8 cellular contexts compared by ENCODE assay signal in the genomic region with DNA sequence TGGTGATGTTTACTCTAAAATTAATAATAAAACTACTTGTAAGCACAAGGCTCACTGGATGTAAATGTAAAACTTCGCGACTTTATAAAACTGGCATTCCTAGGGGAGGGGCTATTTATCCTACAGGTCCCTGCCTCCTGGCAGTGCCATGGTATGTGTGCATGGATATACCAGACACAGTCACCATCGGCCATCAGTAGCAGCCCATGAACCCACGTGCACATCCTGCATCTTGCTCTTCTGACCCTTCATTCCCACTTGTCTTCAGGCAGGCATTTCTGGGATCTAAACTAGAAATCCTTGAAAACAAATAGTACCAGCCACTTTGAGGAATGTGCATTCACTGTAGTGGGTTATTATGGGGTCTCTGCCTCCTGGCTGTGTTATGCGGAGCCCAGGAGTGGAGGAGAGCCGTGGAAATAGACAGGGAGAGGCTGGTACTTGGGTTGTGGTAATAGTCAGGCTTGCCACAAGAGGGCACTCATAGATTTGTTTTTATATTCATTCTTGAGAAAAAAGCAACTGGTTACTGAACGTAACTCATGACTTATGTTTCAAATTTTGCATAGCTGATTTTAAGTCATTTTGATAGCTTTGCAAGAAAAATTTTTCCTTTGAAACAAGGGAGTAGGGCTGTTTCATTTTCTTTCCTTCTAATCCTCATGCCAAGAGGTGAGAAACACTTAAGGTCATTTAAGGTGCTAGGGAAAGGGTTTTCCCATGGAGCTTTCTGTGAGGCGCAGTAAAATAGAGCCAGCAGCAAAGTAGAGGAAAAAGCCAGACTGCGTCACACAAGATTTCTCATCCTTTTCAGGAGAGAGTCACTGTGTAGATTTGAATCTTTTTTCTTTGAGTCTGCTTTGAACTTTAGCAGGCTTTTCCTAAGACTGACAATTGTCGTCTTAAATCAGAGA. TPM values are rescaled to one million over a fixed set of nuclear protein-coding genes. Genes with fewer than 3 reads are reported as not detected.
A peak's percentile ranks its signal among the peaks of the same experiment; 100 is the strongest.
DNase-seq lines count a peak whose midpoint lies in the region; ATAC-seq and TF ChIP-seq lines count a peak whose summit lies in the region.

No MANE protein-coding gene starts in this region.

- H2AFZ ChIP-seq in hepatocyte = no peak overlapping the region

- H3K9me3 ChIP-seq in hepatocyte (ENCODE audit: low read depth) = no peaks in the 10 kb centered on the region

- no peaks in the 10 kb centered on the region for H4K20me1 ChIP-seq in hepatocyte (ENCODE audit: insufficient read depth, poor library complexity, severe bottlenecking)

- H3K4me2 ChIP-seq in hepatocyte = no peak overlapping the region

- 68% methylated on average over 10 of the region's 10 CpGs for WGBS in hepatocyte (ENCODE audit: low lambda C conversion rate, missing lambda C conversion rate)

- no peaks in the 10 kb centered on the region for H3K27me3 ChIP-seq in hepatocyte

- H3K9me2 ChIP-seq in hepatocyte (replicated peaks; ENCODE audit: insufficient read depth) = no peaks in the 10 kb centered on the region

- no peaks in the 10 kb centered on the region for H3K4me1 ChIP-seq in hepatocyte (ENCODE audit: insufficient read depth)

- peak; percentile 68 for DNase-seq in ELF-1 (ENCODE audit: low read depth, low spot score)
- DNase-seq in SIG-M5 (lab: John Stamatoyannopoulos, UW) = peak; percentile 3
- DNase-seq in astrocyte of the hippocampus (ENCODE audit: low read depth, low spot score) = peak; percentile 82
- DNase-seq in hepatocyte (ENCODE audit: low spot score) = peak; percentile 78
- peak; percentile 31 for DNase-seq in skeletal muscle cell (ENCODE audit: low read depth)

- H3K79me2 ChIP-seq in hepatocyte = no peaks in the 10 kb centered on the region

- H3K36me3 ChIP-seq in hepatocyte (replicated peaks; ENCODE audit: insufficient read depth, low read depth) = no peaks in the 10 kb centered on the region

- H3K27ac ChIP-seq in hepatocyte = no peak overlapping the region

- H3K4me3 ChIP-seq in hepatocyte (no peak overlapping the region), skeletal muscle cell (ENCODE audit: low read depth, low read length) (no peak overlapping the region)

- ATAC-seq in GM19455 (IDR thresholded peaks at IDR 0.05; ENCODE audit: unreplicated experiment) = no peak
- ATAC-seq in HG02763 (IDR thresholded peaks at IDR 0.05; ENCODE audit: unreplicated experiment) = no peak

- peak; percentile 83 for TF ChIP-seq CTCF in LNCAP (IDR thresholded peaks at IDR 0.05)
- TF ChIP-seq CTCF in hepatocyte (IDR thresholded peaks at IDR 0.05; ENCODE audit: poor library complexity) = peak; percentile 76

RNA-seq across cellular contexts. Expression of gene GALNT16, which starts 17.4 kb away (rescaled TPM):
- 1.7 and 2.4 TPM in 2 replicates for total RNA-seq in hepatocyte
- polyA plus RNA-seq in hepatocyte = 1.7 and 2.6 TPM in 2 replicates

RNA-seq across cellular contexts. Expression of gene EXD2, which starts 51.3 kb away (rescaled TPM):
- total RNA-seq in hepatocyte = 18.1 and 18.3 TPM in 2 replicates
- 13.5 and 16.2 TPM in 2 replicates for polyA plus RNA-seq in hepatocyte

Comparison
In these comparisons a context has a peak if more than half of its experiments do, and no peak if none do; other contexts are left out.
1. DNase-seq: peak in every context shown above with its lines; median percentile 82 in astrocyte of the hippocampus; 78 in hepatocyte; 68 in ELF-1; 31 in skeletal muscle cell; 3 in SIG-M5.